ENCODE assay signal across 10 cellular contexts in the genomic region with DNA sequence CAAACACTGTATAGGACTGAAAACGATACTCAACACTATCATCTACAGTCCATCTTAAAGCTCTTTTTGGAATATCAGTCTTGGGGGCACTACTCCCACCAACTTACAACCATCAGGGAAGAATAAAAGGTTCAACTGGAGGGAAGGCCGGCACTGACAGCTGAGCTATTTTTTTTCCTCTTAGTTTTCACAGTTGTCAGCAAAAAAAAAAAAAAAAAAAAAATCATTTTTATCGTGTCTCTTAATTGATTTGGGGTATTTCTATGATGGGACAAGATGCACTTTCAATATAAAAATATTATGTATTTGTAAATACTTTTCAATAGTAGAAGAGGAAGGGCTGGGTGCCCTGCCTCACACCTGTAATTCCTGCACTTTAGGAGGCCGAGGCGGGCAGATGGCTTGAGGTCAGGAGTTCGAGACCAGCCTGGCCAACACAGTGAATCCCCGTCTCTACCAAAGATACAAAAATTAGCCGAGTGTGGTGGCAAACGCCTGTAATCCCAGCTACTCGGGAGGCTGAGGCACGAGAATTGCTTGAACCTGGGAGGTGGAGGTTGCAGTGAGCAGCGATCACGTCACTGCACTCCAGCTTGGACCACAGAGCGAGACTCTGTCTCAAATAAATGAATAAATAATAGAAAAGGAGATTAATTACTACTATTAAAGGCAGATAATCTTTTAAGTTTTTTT. TPM values are rescaled to one million over a fixed set of nuclear protein-coding genes. Genes with fewer than 3 reads are reported as not detected.
DNase-seq lines count a peak whose midpoint lies in the region; ATAC-seq, FAIRE-seq and TF ChIP-seq lines count a peak whose summit lies in the region.
"Had no signal": no experiment of that assay in that cellular context is flagged by ENCODE, and none has a peak within 500 bp of the region (broad histone marks: within the 10 kb centered on the region; RNA-seq: fewer than 3 reads in every experiment).

No MANE protein-coding gene starts in this region.

- H3K79me2 ChIP-seq in fibroblast of lung (ENCODE audit: control insufficient read depth, insufficient read depth, low read length), result peaks cover 71% of the 10 kb centered on the region

- H3K9ac ChIP-seq in SK-N-MC (ENCODE audit: insufficient read length) (peak overlapping the region; percentile 94), fibroblast of lung (ENCODE audit: insufficient read depth, low read length) (peak overlapping the region; percentile 75)

- H3K4me2 ChIP-seq in fibroblast of lung (ENCODE audit: extremely low read depth, insufficient read depth, low read length), result peak overlapping the region; percentile 91

- no peaks in the 10 kb centered on the region for H3K4me1 ChIP-seq in fibroblast of lung (ENCODE audit: control insufficient read depth, extremely low read depth, insufficient read depth, low read length)

- H3K27ac ChIP-seq in SK-N-MC, result peak overlapping the region; percentile 86; the same call in 1 of the 2 replicates
- H3K27ac ChIP-seq in fibroblast of lung (ENCODE audit: insufficient read depth, low read length), result peak overlapping the region; percentile 99

- H3K36me3 ChIP-seq in SK-N-MC (ENCODE audit: insufficient read depth, low read length), result peaks cover 4% of the 10 kb centered on the region; the same call in 1 of the 2 replicates
- H3K36me3 ChIP-seq in fibroblast of lung (ENCODE audit: control insufficient read depth, insufficient read depth, low read length), result no peaks in the 10 kb centered on the region

- H3K4me1 Mint-ChIP-seq in activated T-cell treated with anti-CD3 and anti-CD28 coated beads, Interleukin-2, amount 50 U/mL, for 72 hours (ENCODE audit: low read depth), result peaks cover 54% of the 10 kb centered on the region
- H3K4me1 Mint-ChIP-seq in stimulated activated effector memory CD8-positive, alpha-beta T cell treated with anti-CD3 and anti-CD28 coated beads, Interleukin-12 subunit alpha, Interleukin-12 subunit beta, amount 100 ng/mL, for 72 hours, result peaks cover 21% of the 10 kb centered on the region

- TF ChIP-seq CTCF in fibroblast of lung (conservative IDR thresholded peaks at IDR 0.05 in 1 of 2, IDR thresholded peaks at IDR 0.05 in 1 of 2; ENCODE audit: low read depth in 1 of 2, low read length in 2 of 2), result no peak

- H3K9me3 Mint-ChIP-seq in activated T-cell treated with anti-CD3 and anti-CD28 coated beads, Interleukin-2, amount 50 U/mL, for 72 hours, result no peaks in the 10 kb centered on the region
- no peaks in the 10 kb centered on the region for H3K9me3 Mint-ChIP-seq in stimulated activated effector memory CD8-positive, alpha-beta T cell treated with anti-CD3 and anti-CD28 coated beads, Interleukin-12 subunit alpha, Interleukin-12 subunit beta, amount 100 ng/mL, for 72 hours

- peak overlapping the region; percentile 60 for H3K27ac Mint-ChIP-seq in activated T-cell treated with anti-CD3 and anti-CD28 coated beads, Interleukin-2, amount 50 U/mL, for 72 hours
- peak overlapping the region; percentile 97 for H3K27ac Mint-ChIP-seq in stimulated activated effector memory CD8-positive, alpha-beta T cell treated with anti-CD3 and anti-CD28 coated beads, Interleukin-12 subunit alpha, Interleukin-12 subunit beta, amount 100 ng/mL, for 72 hours

- no peak overlapping the region for H2AFZ ChIP-seq in fibroblast of lung (ENCODE audit: low read length)

- TF ChIP-seq POLR2A in GM12891 (IDR thresholded peaks at IDR 0.05; ENCODE audit: low read depth, low read length), result no peak

- no peak for DNase-seq in activated T-cell treated with anti-CD3 and anti-CD28 coated beads, Interleukin-2, amount 50 U/mL, for 72 hours
- no peak for DNase-seq in activated T-cell treated with anti-CD3 and anti-CD28 coated beads, Interleukin-2, amount 50 U/mL, for 48 hours
- DNase-seq in SK-N-MC (ENCODE audit: low read depth, low spot score) (no peak), fibroblast of lung (ENCODE audit: low read depth in 2 of 2) (no peak), GM12891 (ENCODE audit: insufficient read length, low spot score) (no peak), HCEC 1CT (no peak)
- no peak for DNase-seq in stimulated activated effector memory CD8-positive, alpha-beta T cell treated with anti-CD3 and anti-CD28 coated beads, Interleukin-12 subunit alpha, Interleukin-12 subunit beta, amount 100 ng/mL, for 72 hours (ENCODE audit: low spot score in 2 of 2)
- DNase-seq: NCI-H524 treated with DMSO at 0.1 percent for 48 hours had no signal

- FAIRE-seq in GM12891 (lab: Jason Lieb, UNC), result no peak

- H3K36me3 Mint-ChIP-seq in activated T-cell treated with anti-CD3 and anti-CD28 coated beads, Interleukin-2, amount 50 U/mL, for 72 hours (ENCODE audit: insufficient read depth in 2 of 2), result peaks cover 5 to 18% of the 10 kb centered on the region in 2 donors
- H3K36me3 Mint-ChIP-seq in stimulated activated effector memory CD8-positive, alpha-beta T cell treated with anti-CD3 and anti-CD28 coated beads, Interleukin-12 subunit alpha, Interleukin-12 subunit beta, amount 100 ng/mL, for 72 hours, result peaks cover 12% of the 10 kb centered on the region

- H3K4me3 ChIP-seq in SK-N-MC (peak overlapping the region; percentile 99), fibroblast of lung (replicated peaks in 1 of 4; ENCODE audit: control extremely low read depth in 1 of 4, insufficient read depth in 1 of 4, low read depth in 3 of 4, low read length in 4 of 4) (peak overlapping the region; percentile 76 to 95 (median 77))

- no peaks in the 10 kb centered on the region for H3K27me3 Mint-ChIP-seq in activated T-cell treated with anti-CD3 and anti-CD28 coated beads, Interleukin-2, amount 50 U/mL, for 72 hours (ENCODE audit: low read depth)

- peak overlapping the region; percentile 99 for H3K4me3 Mint-ChIP-seq in activated T-cell treated with anti-CD3 and anti-CD28 coated beads, Interleukin-2, amount 50 U/mL, for 72 hours
- peak overlapping the region; percentile 91 for H3K4me3 Mint-ChIP-seq in stimulated activated effector memory CD8-positive, alpha-beta T cell treated with anti-CD3 and anti-CD28 coated beads, Interleukin-12 subunit alpha, Interleukin-12 subunit beta, amount 100 ng/mL, for 72 hours

- no peaks in the 10 kb centered on the region; the same call in 1 of the 2 replicates for H3K9me3 ChIP-seq in SK-N-MC (ENCODE audit: low read depth, low read length)
- no peaks in the 10 kb centered on the region for H3K9me3 ChIP-seq in fibroblast of lung (ENCODE audit: control insufficient read depth, insufficient read depth, low read depth, low read length)

- ATAC-seq in activated T-cell treated with anti-CD3 and anti-CD28 coated beads, Interleukin-2, amount 50 U/mL, for 72 hours (replicated peaks in 1 of 2), result no peak
- ATAC-seq in stimulated activated effector memory CD8-positive, alpha-beta T cell treated with anti-CD3 and anti-CD28 coated beads, Interleukin-12 subunit alpha, Interleukin-12 subunit beta, amount 100 ng/mL, for 72 hours, result no peak
- ATAC-seq in GM18520 (IDR thresholded peaks at IDR 0.05; ENCODE audit: unreplicated experiment), result no peak
- ATAC-seq: sciatic nerve had no signal

- H4K20me1 ChIP-seq in fibroblast of lung (ENCODE audit: control insufficient read depth, extremely low read depth, insufficient read depth, low read length), result no peaks in the 10 kb centered on the region

- H3K27me3 ChIP-seq in fibroblast of lung (ENCODE audit: control insufficient read depth, insufficient read depth, low read length), result no peaks in the 10 kb centered on the region

TF ChIP-seq in GM12891, 5 proteins besides CTCF, POLR2A, EP300 and RAD21:
- no peak for TF ChIP-seq PAX5 (IDR thresholded peaks at IDR 0.05; ENCODE audit: insufficient read depth, low read length, severe bottlenecking)
- TF ChIP-seq TAF1 (IDR thresholded peaks at IDR 0.05; ENCODE audit: low read depth, low read length), result no peak
- no peak for TF ChIP-seq POLR2AphosphoS5 (IDR thresholded peaks at IDR 0.05; ENCODE audit: low read depth, low read length)
- TF ChIP-seq SPI1 (IDR thresholded peaks at IDR 0.05; ENCODE audit: low read depth, low read length), result no peak
- no peak for TF ChIP-seq POU2F2 (IDR thresholded peaks at IDR 0.05; ENCODE audit: low read depth, low read length)

RNA-seq across cellular contexts. Expression of a gene that starts 1.5 kb away (rescaled TPM):
- 10 to 100 TPM; 26.6 to 29.2 TPM for total RNA-seq in activated T-cell treated with anti-CD3 and anti-CD28 coated beads, Interleukin-2, amount 50 U/mL, for 72 hours
- total RNA-seq in fibroblast of lung, result 4.9 and 12.6 TPM in 2 replicates
- 5.8 and 14.2 TPM in 2 replicates for polyA plus RNA-seq in fibroblast of lung
- polyA plus RNA-seq in fibroblast of lung (2012), result 3.8 and 7.9 TPM in 2 replicates
- 4.2 TPM in 1 of 2 replicates, not detected in the other for polyA minus RNA-seq in fibroblast of lung (ENCODE audit: low replicate concordance)
- 4.7 TPM for polyA plus RNA-seq in GM12891 (2012; ENCODE audit: low read depth, missing spikeins)

RNA-seq across cellular contexts. Expression of a gene that starts 1.7 kb away (rescaled TPM):
- total RNA-seq in activated T-cell treated with anti-CD3 and anti-CD28 coated beads, Interleukin-2, amount 50 U/mL, for 72 hours, result 10 to 100 TPM; 18.2 to 19.5 TPM
- 20.5 and 28.4 TPM in 2 replicates for total RNA-seq in fibroblast of lung
- polyA plus RNA-seq in fibroblast of lung, result 8.8 and 9.9 TPM in 2 replicates
- polyA plus RNA-seq in fibroblast of lung (2012), result 5.3 and 7.3 TPM in 2 replicates
- polyA minus RNA-seq in fibroblast of lung (ENCODE audit: low replicate concordance), result 3.2 and 4.5 TPM in 2 replicates
- polyA plus RNA-seq in GM12891 (2012; ENCODE audit: low read depth, missing spikeins), result 6.5 TPM
